ENCODE assay signal across 14 cellular contexts in genomic region chr13:68727165-68727564, GRCh38.
"Had no signal": no experiment of that assay in that cellular context is flagged by ENCODE, and none has a peak within 500 bp of the region (broad histone marks: within the 10 kb centered on the region; RNA-seq: fewer than 3 reads in every experiment).

No MANE protein-coding gene starts in this region.

- FAIRE-seq: keratinocyte had no signal

- H3K4me1 ChIP-seq: heart left ventricle, left ventricle myocardium inferior, sigmoid colon had no signal

- H3K27ac ChIP-seq: heart left ventricle, left ventricle myocardium inferior, sigmoid colon had no signal

- H3K36me3 ChIP-seq: heart left ventricle, left ventricle myocardium inferior, sigmoid colon had no signal

- H3K27me3 ChIP-seq: heart left ventricle, sigmoid colon had no signal

- H3K9me3 ChIP-seq: sigmoid colon had no signal

- ATAC-seq: activated CD4-positive, CD25-positive, alpha-beta regulatory T cell treated with anti-CD3 and anti-CD28 coated beads, Interleukin-2, amount 50 U/mL, for 24 hours; heart left ventricle; natural killer cell treated with Interleukin-12 subunit alpha and Interleukin-12 subunit beta and Interleukin-15 and Interleukin-18, amount 100 ng/mL, for 72 hours had no signal

- H3K4me3 ChIP-seq: heart left ventricle, left ventricle myocardium inferior, sigmoid colon had no signal

- DNase-seq: activated CD4-positive, alpha-beta T cell treated with anti-CD3 and anti-CD28 coated beads, Interleukin-2, amount 50 U/mL, for 4 hours; activated T-cell treated with anti-CD3 and anti-CD28 coated beads, Interleukin-2, amount 50 U/mL, for 1 hour; amniotic stem cell; foreskin melanocyte; heart left ventricle; left ventricle myocardium inferior; mesenchymal stem cell; sigmoid colon; stimulated activated CD4-positive, alpha-beta T cell treated with anti-CD3 and anti-CD28 coated beads, Interleukin-12 subunit alpha, Interleukin-12 subunit beta, amount 100 ng/mL, for 4 hours; stimulated activated naive CD4-positive, alpha-beta T cell treated with Interleukin-2 at 50 U/mL for 16 hours; trophoblast cell had no signal
